ENCODE assay signal across 9 cellular contexts in the genomic region with DNA sequence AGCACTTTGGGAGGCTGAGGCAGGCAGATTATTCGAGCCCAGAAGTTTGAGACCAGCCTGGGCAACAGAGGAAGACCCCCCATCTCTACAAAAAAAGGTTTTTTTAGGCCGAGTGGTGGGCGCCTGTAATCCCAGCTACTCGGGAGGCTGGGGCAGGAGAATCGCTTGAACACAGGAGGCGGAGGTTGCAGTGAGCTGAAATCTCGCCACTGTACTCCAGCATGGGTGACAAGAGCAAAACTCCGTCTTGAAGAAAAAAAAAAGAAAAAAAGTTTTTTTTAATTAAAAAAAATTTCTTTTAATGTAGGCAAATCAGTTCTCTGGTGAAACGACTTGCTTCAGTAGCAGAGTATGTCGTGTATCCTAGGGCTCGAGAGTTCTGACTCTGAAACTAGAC. TPM values are rescaled to one million over a fixed set of nuclear protein-coding genes. Genes with fewer than 3 reads are reported as not detected.
A peak's percentile ranks its signal among the peaks of the same experiment; 100 is the strongest.
DNase-seq lines count a peak whose midpoint lies in the region; ATAC-seq and TF ChIP-seq lines count a peak whose summit lies in the region.
"Had no signal": no experiment of that assay in that cellular context is flagged by ENCODE, and none has a peak within 500 bp of the region (broad histone marks: within the 10 kb centered on the region; RNA-seq: fewer than 3 reads in every experiment).

No MANE protein-coding gene starts in this region.

- no peak overlapping the region for H3K27ac Mint-ChIP-seq in activated naive CD4-positive, alpha-beta T cell treated with anti-CD3 and anti-CD28 coated beads for 36 hours
- H3K27ac Mint-ChIP-seq in activated naive CD4-positive, alpha-beta T cell treated with anti-CD3 and anti-CD28 coated beads, Interleukin-2, amount 50 U/mL, for 72 hours: no peak overlapping the region
- no peak overlapping the region for H3K27ac Mint-ChIP-seq in activated T-helper 17 cell treated with anti-CD3 and anti-CD28 coated beads, Interleukin-2, amount 50 U/mL, for 72 hours

- TF ChIP-seq CTCF in thoracic aorta (IDR thresholded peaks at IDR 0.05): no peak

- no peaks in the 10 kb centered on the region for H3K9me3 Mint-ChIP-seq in activated naive CD4-positive, alpha-beta T cell treated with anti-CD3 and anti-CD28 coated beads for 36 hours
- H3K9me3 Mint-ChIP-seq in activated naive CD4-positive, alpha-beta T cell treated with anti-CD3 and anti-CD28 coated beads, Interleukin-2, amount 50 U/mL, for 72 hours: no peaks in the 10 kb centered on the region
- H3K9me3 Mint-ChIP-seq in activated T-helper 17 cell treated with anti-CD3 and anti-CD28 coated beads, Interleukin-2, amount 50 U/mL, for 72 hours: no peaks in the 10 kb centered on the region

- H3K9me3 ChIP-seq in iPS-20b (ENCODE audit: insufficient read depth, low read depth, low read length) (no peaks in the 10 kb centered on the region), thoracic aorta (no peaks in the 10 kb centered on the region)

- H3K4me1 Mint-ChIP-seq in activated naive CD4-positive, alpha-beta T cell treated with anti-CD3 and anti-CD28 coated beads for 36 hours (ENCODE audit: low read depth): peaks cover 11% of the 10 kb centered on the region
- peaks cover 6% of the 10 kb centered on the region for H3K4me1 Mint-ChIP-seq in activated T-helper 17 cell treated with anti-CD3 and anti-CD28 coated beads, Interleukin-2, amount 50 U/mL, for 72 hours

- H3K27me3 ChIP-seq in iPS-20b (ENCODE audit: insufficient read depth, low read length) (peaks cover 26% of the 10 kb centered on the region), thoracic aorta (replicated peaks; ENCODE audit: insufficient read depth) (no peaks in the 10 kb centered on the region)

- H3K9ac ChIP-seq in iPS-20b (ENCODE audit: low read depth, low read length): peak overlapping the region; percentile 70; the same call in 1 of the 2 replicates

- H3K4me3 Mint-ChIP-seq in activated naive CD4-positive, alpha-beta T cell treated with anti-CD3 and anti-CD28 coated beads for 36 hours: peak overlapping the region; percentile 34
- H3K4me3 Mint-ChIP-seq in activated T-helper 17 cell treated with anti-CD3 and anti-CD28 coated beads, Interleukin-2, amount 50 U/mL, for 72 hours: peak overlapping the region; percentile 70

- H3K36me3 ChIP-seq in iPS-20b (ENCODE audit: insufficient read depth, low read depth, low read length) (no peaks in the 10 kb centered on the region), thoracic aorta (no peaks in the 10 kb centered on the region)

- intact Hi-C loops in activated naive CD4-positive, alpha-beta T cell treated with anti-CD3 and anti-CD28 coated beads for 36 hours (cut with micrococcal nuclease): loop anchor here (2.0 to 5.0 kb wide), 2 partner anchors 37 to 461 kb away; partner anchors contain the start of genes ARMC5 and STX4

- CTCF ChIA-PET in activated naive CD4-positive, alpha-beta T cell treated with anti-CD3 and anti-CD28 coated beads for 36 hours (lab: Charles Lee): interaction anchor here (1.3 kb wide), 1 partner anchor 10 kb away, joined by 3 read pairs; no protein-coding TSS in a partner anchor
- CTCF ChIA-PET in HEK293T (lab: Yijun Ruan, JAX): interaction anchor here (1.7 kb wide), 1 partner anchor 11 kb away, joined by 6 read pairs; the partner anchor contains the start of gene HSD3B7

- no peaks in the 10 kb centered on the region for H3K27me3 Mint-ChIP-seq in activated naive CD4-positive, alpha-beta T cell treated with anti-CD3 and anti-CD28 coated beads for 36 hours (ENCODE audit: low read depth)
- no peaks in the 10 kb centered on the region for H3K27me3 Mint-ChIP-seq in activated T-helper 17 cell treated with anti-CD3 and anti-CD28 coated beads, Interleukin-2, amount 50 U/mL, for 72 hours

- H3K4me1 ChIP-seq in iPS-20b (ENCODE audit: insufficient read depth, low read length) (peaks cover 5% of the 10 kb centered on the region; the same call in 1 of the 2 replicates), thoracic aorta (ENCODE audit: control insufficient read depth in 1 of 2, low read depth in 2 of 2) (peaks cover 7 to 32% of the 10 kb centered on the region in 2 donors)

- peak overlapping the region; percentile 85 for H3K4me3 ChIP-seq in iPS-20b (ENCODE audit: low read length)
- peak overlapping the region; percentile 77 for H3K4me3 ChIP-seq in thoracic aorta

- POLR2A ChIA-PET in HEK293T (lab: Yijun Ruan, JAX): interaction anchor here (1.0 kb wide), 1 partner anchor 11 kb away, joined by 4 read pairs; the partner anchor contains the start of gene HSD3B7

- no peaks in the 10 kb centered on the region for H3K36me3 Mint-ChIP-seq in activated naive CD4-positive, alpha-beta T cell treated with anti-CD3 and anti-CD28 coated beads for 36 hours (ENCODE audit: low read depth)
- H3K36me3 Mint-ChIP-seq in activated naive CD4-positive, alpha-beta T cell treated with anti-CD3 and anti-CD28 coated beads, Interleukin-2, amount 50 U/mL, for 72 hours: no peaks in the 10 kb centered on the region
- H3K36me3 Mint-ChIP-seq in activated T-helper 17 cell treated with anti-CD3 and anti-CD28 coated beads, Interleukin-2, amount 50 U/mL, for 72 hours (ENCODE audit: low read depth): no peaks in the 10 kb centered on the region

- no peak for ATAC-seq in activated naive CD4-positive, alpha-beta T cell treated with anti-CD3 and anti-CD28 coated beads, Interleukin-2, amount 50 U/mL, for 72 hours
- no peak for ATAC-seq in activated T-helper 17 cell treated with anti-CD3 and anti-CD28 coated beads, Interleukin-2, amount 50 U/mL, for 72 hours (replicated peaks)
- no peak for ATAC-seq in thoracic aorta (ENCODE audit: insufficient number of reproducible peaks, low FRiP score, low read depth)

- no peak overlapping the region for H3K27ac ChIP-seq in iPS-20b (ENCODE audit: low read length)
- peak overlapping the region in 1 of 2 donors; percentile 62 for H3K27ac ChIP-seq in thoracic aorta

- DNase-seq in activated naive CD4-positive, alpha-beta T cell treated with anti-CD3 and anti-CD28 coated beads for 36 hours: no peak
- DNase-seq in activated naive CD4-positive, alpha-beta T cell treated with anti-CD3 and anti-CD28 coated beads, Interleukin-2, amount 50 U/mL, for 72 hours (ENCODE audit: low spot score in 2 of 2): no peak
- DNase-seq in thoracic aorta (ENCODE audit: low spot score): no peak
- no peak for DNase-seq in NCI-H82 treated with DMSO at 0.1 percent for 48 hours (lab: John Stamatoyannopoulos, UW; ENCODE audit: unreplicated experiment)
- DNase-seq in GM19240 (ENCODE audit: insufficient read length, low spot score): no peak
- DNase-seq in HEK293T (ENCODE audit: extremely low spot score): no peak
- DNase-seq: posterior cingulate gyrus had no signal

TF ChIP-seq in HEK293T, 16 proteins besides CTCF, POLR2A, EP300 and RAD21:
- no peak for TF ChIP-seq NFRKB (IDR thresholded peaks at IDR 0.05)
- TF ChIP-seq SUZ12 (IDR thresholded peaks at IDR 0.05): no peak
- no peak for TF ChIP-seq HDGF (IDR thresholded peaks at IDR 0.05; ENCODE audit: borderline replicate concordance)
- no peak for TF ChIP-seq CTBP1 (IDR thresholded peaks at IDR 0.05; ENCODE audit: borderline replicate concordance)
- no peak for TF ChIP-seq BHLHE40 (IDR thresholded peaks at IDR 0.05; ENCODE audit: borderline replicate concordance)
- TF ChIP-seq L3MBTL2 (conservative IDR thresholded peaks at IDR 0.05): no peak
- TF ChIP-seq PKNOX1 (IDR thresholded peaks at IDR 0.05): no peak
- TF ChIP-seq LEF1 (IDR thresholded peaks at IDR 0.05; ENCODE audit: borderline replicate concordance): no peak
- no peak for TF ChIP-seq ARNT (IDR thresholded peaks at IDR 0.05)

RNA-seq across cellular contexts. Expression of gene HSD3B7, which starts 10.9 kb away (rescaled TPM):
- total RNA-seq in activated naive CD4-positive, alpha-beta T cell treated with anti-CD3 and anti-CD28 coated beads for 36 hours: under 1 TPM; 0.69 to 0.98 TPM
- total RNA-seq in activated naive CD4-positive, alpha-beta T cell treated with anti-CD3 and anti-CD28 coated beads, Interleukin-2, amount 50 U/mL, for 72 hours: 1 to 10 TPM; 4.1 to 9.2 TPM
- 1 to 10 TPM; 8.8 TPM for total RNA-seq in activated T-helper 17 cell treated with anti-CD3 and anti-CD28 coated beads, Interleukin-2, amount 50 U/mL, for 72 hours
- total RNA-seq in thoracic aorta: 10 to 100 TPM; 16.4 to 26.8 TPM

RNA-seq across cellular contexts. Expression of gene STX1B, which starts 14.5 kb away (rescaled TPM):
- under 1 TPM; 0.69 to 0.72 TPM for total RNA-seq in activated naive CD4-positive, alpha-beta T cell treated with anti-CD3 and anti-CD28 coated beads for 36 hours
- 1 to 10 TPM in 1 of 2 donors, under 1 TPM in 1; 0.87 to 4.5 TPM for total RNA-seq in activated naive CD4-positive, alpha-beta T cell treated with anti-CD3 and anti-CD28 coated beads, Interleukin-2, amount 50 U/mL, for 72 hours
- total RNA-seq in activated T-helper 17 cell treated with anti-CD3 and anti-CD28 coated beads, Interleukin-2, amount 50 U/mL, for 72 hours: under 1 TPM; 0.17 to 0.95 TPM
- total RNA-seq in thoracic aorta: 1 to 10 TPM in 1 of 2 donors, under 1 TPM in 1; 0.68 to 1.6 TPM

RNA-seq across cellular contexts. Expression of gene STX4, which starts 37.4 kb away (rescaled TPM):
- 10 to 100 TPM; 32.9 to 38.0 TPM for total RNA-seq in activated naive CD4-positive, alpha-beta T cell treated with anti-CD3 and anti-CD28 coated beads for 36 hours
- total RNA-seq in activated naive CD4-positive, alpha-beta T cell treated with anti-CD3 and anti-CD28 coated beads, Interleukin-2, amount 50 U/mL, for 72 hours: 10 to 100 TPM; 63.4 to 66.1 TPM
- 10 to 100 TPM; 49.4 to 76.9 TPM for total RNA-seq in activated T-helper 17 cell treated with anti-CD3 and anti-CD28 coated beads, Interleukin-2, amount 50 U/mL, for 72 hours
- total RNA-seq in thoracic aorta: 10 to 100 TPM; 39.3 to 50.5 TPM

RNA-seq across cellular contexts. Expression of gene SETD1A, which starts 38.4 kb away (rescaled TPM):
- total RNA-seq in activated naive CD4-positive, alpha-beta T cell treated with anti-CD3 and anti-CD28 coated beads for 36 hours: 10 to 100 TPM; 14.3 to 14.6 TPM
- total RNA-seq in activated naive CD4-positive, alpha-beta T cell treated with anti-CD3 and anti-CD28 coated beads, Interleukin-2, amount 50 U/mL, for 72 hours: 10 to 100 TPM; 24.5 to 34.1 TPM
- total RNA-seq in activated T-helper 17 cell treated with anti-CD3 and anti-CD28 coated beads, Interleukin-2, amount 50 U/mL, for 72 hours: 10 to 100 TPM; 27.5 to 33.7 TPM
- 10 to 100 TPM in 1 of 2 donors, 1 to 10 TPM in 1; 7.4 to 14.6 TPM for total RNA-seq in thoracic aorta

RNA-seq across cellular contexts. Expression of gene ORAI3, which starts 47.1 kb away (rescaled TPM):
- 1 to 10 TPM; 4.2 to 4.7 TPM for total RNA-seq in activated naive CD4-positive, alpha-beta T cell treated with anti-CD3 and anti-CD28 coated beads for 36 hours
- 10 to 100 TPM in 1 of 2 donors, 1 to 10 TPM in 1; 7.3 to 17.1 TPM for total RNA-seq in activated naive CD4-positive, alpha-beta T cell treated with anti-CD3 and anti-CD28 coated beads, Interleukin-2, amount 50 U/mL, for 72 hours
- total RNA-seq in activated T-helper 17 cell treated with anti-CD3 and anti-CD28 coated beads, Interleukin-2, amount 50 U/mL, for 72 hours: 10 to 100 TPM; 12.4 to 25.8 TPM
- total RNA-seq in thoracic aorta: 10 to 100 TPM; 19.0 to 35.7 TPM
